Comparison of ENCODE assay signal across 35 cellular contexts in genomic region chr14:83023369-83023768, GRCh38.
"Had no signal": no experiment of that assay in that cellular context is flagged by ENCODE, and none has a peak within 500 bp of the region (broad histone marks: within the 10 kb centered on the region; RNA-seq: fewer than 3 reads in every experiment).

No MANE protein-coding gene starts in this region.

- H3K36me3 ChIP-seq: MG63 had no signal

- DNase-seq: Karpas-422, Kasumi-1, MG63, MM.1S, MV-4-11, NCI-H1048, NCI-H1092, NCI-H1092 treated with DMSO at 0.1 percent for 48 hours, NCI-H1105, NCI-H1105 treated with DMSO at 0.1 percent for 48 hours, NCI-H1417, NCI-H1417 treated with DMSO at 0.1 percent for 48 hours, NCI-H1436, NCI-H1436 treated with DMSO at 0.1 percent for 48 hours, NCI-H146, NCI-H1694, NCI-H1694 treated with DMSO at 0.1 percent for 48 hours, NCI-H187, NCI-H187 treated with DMSO at 0.1 percent for 48 hours, NCI-H1930, NCI-H2029, NCI-H2029 treated with DMSO at 0.1 percent for 48 hours, NCI-H2081, NCI-H2081 treated with DMSO at 0.1 percent for 48 hours, NCI-H2107, NCI-H2171, NCI-H2171 treated with DMSO at 0.1 percent for 48 hours, NCI-H2227 treated with DMSO at 0.1 percent for 48 hours, NCI-H226, NCI-H345, NCI-H446, NCI-H446 treated with DMSO at 0.1 percent for 48 hours, NCI-H510A, NCI-H510A treated with DMSO at 0.1 percent for 48 hours, NCI-H524 had no signal

- H3K27me3 ChIP-seq: MG63 had no signal

- H3K4me3 ChIP-seq: MG63 had no signal

- H3K9me3 ChIP-seq: MG63 had no signal
